ENCODE assay signal across 8 cellular contexts in the genomic region with DNA sequence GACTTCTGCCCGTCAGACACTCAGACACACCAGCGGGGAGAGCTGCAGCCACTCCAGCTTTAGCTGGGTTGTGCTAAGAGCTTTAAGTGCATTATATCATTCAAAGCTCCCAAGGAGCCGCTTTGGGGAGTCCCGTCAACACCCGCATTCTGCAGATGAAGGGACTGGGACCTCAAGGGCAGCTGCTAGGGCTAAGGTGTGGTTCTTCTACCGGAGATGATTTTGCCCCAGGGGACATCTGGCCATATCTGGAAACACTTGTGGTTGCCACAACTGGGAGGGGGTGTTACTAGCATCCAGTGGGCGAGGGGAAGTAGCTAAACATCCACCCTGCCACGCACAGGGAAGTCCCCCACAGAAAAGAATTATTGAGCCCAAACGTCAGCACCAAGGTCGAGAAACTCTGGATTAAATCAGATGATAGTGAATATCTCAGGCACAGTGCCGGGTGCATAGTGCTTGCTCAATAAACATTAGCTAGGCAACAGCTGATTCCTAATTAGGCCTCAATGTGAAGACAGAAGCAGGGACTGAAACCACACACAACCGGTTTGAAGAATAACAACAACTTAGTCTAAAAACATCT. TPM values are rescaled to one million over a fixed set of nuclear protein-coding genes. Genes with fewer than 3 reads are reported as not detected.
DNase-seq lines count a peak whose midpoint lies in the region; ATAC-seq and TF ChIP-seq lines count a peak whose summit lies in the region.

No MANE protein-coding gene starts in this region.

- no peak overlapping the region for H3K27ac ChIP-seq in CD8-positive, alpha-beta T cell (ENCODE audit: low read depth, low read length)

- H3K4me3 Mint-ChIP-seq in CD8-positive, alpha-beta T cell: no peak overlapping the region
- H3K4me3 Mint-ChIP-seq in activated naive CD8-positive, alpha-beta T cell: peak overlapping the region; percentile 40
- H3K4me3 Mint-ChIP-seq in activated CD4-positive, alpha-beta memory T cell treated with anti-CD3 and anti-CD28 coated beads, Interleukin-2, amount 10 ng/mL, durations not matched to agents 7 days and 5 days: no peak overlapping the region

- ATAC-seq in CD8-positive, alpha-beta T cell: peak; percentile 11
- ATAC-seq in GM19397 (IDR thresholded peaks at IDR 0.05; ENCODE audit: unreplicated experiment) (peak; percentile 67), HG03108 (IDR thresholded peaks at IDR 0.05; ENCODE audit: unreplicated experiment) (peak; percentile 47)

- CTCF ChIA-PET in CD8-positive, alpha-beta T cell (lab: Charles Lee): interaction anchor here (0.6 to 5.5 kb wide), 8 partner anchors 15 to 82 kb away, joined by 3 to 89 read pairs (median 12); a partner anchor contains a TSS
- CTCF ChIA-PET in activated CD4-positive, alpha-beta memory T cell treated with anti-CD3 and anti-CD28 coated beads, Interleukin-2, amount 10 ng/mL, durations not matched to agents 7 days and 5 days (lab: Charles Lee): interaction anchor here (1.6 kb wide), 1 partner anchor 58 kb away, joined by 4 read pairs; no protein-coding TSS in a partner anchor

- H3K27ac Mint-ChIP-seq in CD8-positive, alpha-beta T cell: peak overlapping the region; percentile 25
- no peak overlapping the region for H3K27ac Mint-ChIP-seq in activated naive CD8-positive, alpha-beta T cell
- H3K27ac Mint-ChIP-seq in activated CD4-positive, alpha-beta memory T cell treated with anti-CD3 and anti-CD28 coated beads, Interleukin-2, amount 10 ng/mL, durations not matched to agents 7 days and 5 days: no peak overlapping the region

- H3K27me3 ChIP-seq in CD8-positive, alpha-beta T cell (ENCODE audit: insufficient read depth, low read length): no peaks in the 10 kb centered on the region

- peak in 1 of 7 experiments; percentile 38 for DNase-seq in CD8-positive, alpha-beta T cell
- no peak for DNase-seq in stimulated activated CD4-positive, alpha-beta T cell treated with anti-CD3 and anti-CD28 coated beads, Interleukin-2, amount 100 ng/mL, for 48 hours
- no peak for DNase-seq in NCI-H510A treated with DMSO at 0.1 percent for 48 hours (lab: John Stamatoyannopoulos, UW)
- DNase-seq in activated CD4-positive, alpha-beta memory T cell treated with anti-CD3 and anti-CD28 coated beads, Interleukin-2, amount 10 ng/mL, durations not matched to agents 7 days and 5 days: no peak
- no peak for DNase-seq in iPS-NIHi7 (ENCODE audit: extremely low spot score)

- peaks cover 2% of the 10 kb centered on the region for H3K27me3 Mint-ChIP-seq in CD8-positive, alpha-beta T cell (ENCODE audit: low read depth)
- no peaks in the 10 kb centered on the region for H3K27me3 Mint-ChIP-seq in activated naive CD8-positive, alpha-beta T cell
- peaks cover 8% of the 10 kb centered on the region for H3K27me3 Mint-ChIP-seq in activated CD4-positive, alpha-beta memory T cell treated with anti-CD3 and anti-CD28 coated beads, Interleukin-2, amount 10 ng/mL, durations not matched to agents 7 days and 5 days

- H3K4me1 Mint-ChIP-seq in CD8-positive, alpha-beta T cell (ENCODE audit: low read depth): peaks cover 39% of the 10 kb centered on the region
- H3K4me1 Mint-ChIP-seq in activated naive CD8-positive, alpha-beta T cell (ENCODE audit: low read depth): peaks cover 40% of the 10 kb centered on the region
- no peaks in the 10 kb centered on the region for H3K4me1 Mint-ChIP-seq in activated CD4-positive, alpha-beta memory T cell treated with anti-CD3 and anti-CD28 coated beads, Interleukin-2, amount 10 ng/mL, durations not matched to agents 7 days and 5 days

- POLR2A ChIA-PET in CD8-positive, alpha-beta T cell (lab: Charles Lee): no interaction called here
- POLR2A ChIA-PET in activated CD4-positive, alpha-beta memory T cell treated with anti-CD3 and anti-CD28 coated beads, Interleukin-2, amount 10 ng/mL, durations not matched to agents 7 days and 5 days (lab: Charles Lee): no interaction called here

- TF ChIP-seq CTCF in CD8-positive, alpha-beta T cell (IDR thresholded peaks at IDR 0.05): no peak

- no peaks in the 10 kb centered on the region for H3K36me3 ChIP-seq in CD8-positive, alpha-beta T cell (ENCODE audit: insufficient read depth, low read length)

- intact Hi-C loops in CD8-positive, alpha-beta T cell (cut with DNase I, micrococcal nuclease): loop anchor here in 1 of 2 experiments (2.0 kb wide), 1 partner anchor 25 kb away; no protein-coding TSS in a partner anchor

- H3K9me3 ChIP-seq in CD8-positive, alpha-beta T cell (ENCODE audit: low read length): no peaks in the 10 kb centered on the region

- no peak overlapping the region for H3K4me3 ChIP-seq in CD8-positive, alpha-beta T cell (ENCODE audit: low read depth, low read length)

- peaks cover 23% of the 10 kb centered on the region for H3K4me1 ChIP-seq in CD8-positive, alpha-beta T cell (ENCODE audit: insufficient read depth, low read length)

- no peaks in the 10 kb centered on the region for H3K36me3 Mint-ChIP-seq in CD8-positive, alpha-beta T cell
- peaks cover 4% of the 10 kb centered on the region for H3K36me3 Mint-ChIP-seq in activated naive CD8-positive, alpha-beta T cell
- no peaks in the 10 kb centered on the region for H3K36me3 Mint-ChIP-seq in activated CD4-positive, alpha-beta memory T cell treated with anti-CD3 and anti-CD28 coated beads, Interleukin-2, amount 10 ng/mL, durations not matched to agents 7 days and 5 days (ENCODE audit: low read depth)

- H3K9me3 Mint-ChIP-seq in CD8-positive, alpha-beta T cell: no peaks in the 10 kb centered on the region
- H3K9me3 Mint-ChIP-seq in activated naive CD8-positive, alpha-beta T cell (ENCODE audit: low read depth): no peaks in the 10 kb centered on the region
- H3K9me3 Mint-ChIP-seq in activated CD4-positive, alpha-beta memory T cell treated with anti-CD3 and anti-CD28 coated beads, Interleukin-2, amount 10 ng/mL, durations not matched to agents 7 days and 5 days: no peaks in the 10 kb centered on the region

RNA-seq across cellular contexts. Expression of a gene that starts 29.6 kb away (rescaled TPM):
- total RNA-seq in CD8-positive, alpha-beta T cell: 10 to 100 TPM; 22.2 to 22.4 TPM
- total RNA-seq in activated CD4-positive, alpha-beta memory T cell treated with anti-CD3 and anti-CD28 coated beads, Interleukin-2, amount 10 ng/mL, durations not matched to agents 7 days and 5 days: 1 to 10 TPM in 1 of 2 experiments, under 1 TPM in 1; 0.76 to 1.3 TPM

RNA-seq across cellular contexts. Expression of a gene that starts 60.0 kb away (rescaled TPM):
- total RNA-seq in CD8-positive, alpha-beta T cell: 10 to 100 TPM; 21.1 to 28.3 TPM
- 10 to 100 TPM; 51.9 to 57.7 TPM for total RNA-seq in activated CD4-positive, alpha-beta memory T cell treated with anti-CD3 and anti-CD28 coated beads, Interleukin-2, amount 10 ng/mL, durations not matched to agents 7 days and 5 days

Comparison
In these comparisons a context has a peak if more than half of its experiments do, and no peak if none do; other contexts are left out.
1. ATAC-seq: peak in every context shown above with its lines; median percentile 67 in GM19397; 47 in HG03108; 11 in CD8-positive, alpha-beta T cell.
2. RNA of a gene that starts 29.6 kb away (total RNA-seq): 22.2 to 22.4 TPM in CD8-positive, alpha-beta T cell; 0.76 to 1.3 TPM in activated CD4-positive, alpha-beta memory T cell treated with anti-CD3 and anti-CD28 coated beads, Interleukin-2, amount 10 ng/mL, durations not matched to agents 7 days and 5 days; every median in the first group is over 10 times any median in the second.